Comparison of ENCODE assay signal across 10 cellular contexts in genomic region chr7:114530074-114530611, GRCh38.
DNase-seq lines count a peak whose midpoint lies in the region; ATAC-seq and TF ChIP-seq lines count a peak whose summit lies in the region.
"Had no signal": no experiment of that assay in that cellular context is flagged by ENCODE, and none has a peak within 500 bp of the region (broad histone marks: within the 10 kb centered on the region; RNA-seq: fewer than 3 reads in every experiment).

No MANE protein-coding gene starts in this region.

- H3K4me3 ChIP-seq in astrocyte of the cerebellum (ENCODE audit: low read depth, low read length) (no peak overlapping the region), mesodermal cell (ENCODE audit: extremely low read depth, insufficient read depth, low read length, poor library complexity, severe bottlenecking) (no peak overlapping the region)

- H3K9me3 ChIP-seq in mesodermal cell (ENCODE audit: control insufficient read depth, low read length): no peaks in the 10 kb centered on the region

- DNase-seq in DMS153 (lab: John Stamatoyannopoulos, UW) (peak; percentile 73), NCI-H1436 treated with DMSO at 0.1 percent for 48 hours (lab: John Stamatoyannopoulos, UW) (peak; percentile 33), astrocyte of the cerebellum (ENCODE audit: low read depth) (peak; percentile 20), HuH-7 (ENCODE audit: low spot score) (no peak)
- no peak for DNase-seq in stimulated activated CD4-positive, alpha-beta T cell treated with anti-CD3 and anti-CD28 coated beads, Interleukin-1b, Interleukin-23, amount 100 ng/mL, for 48 hours
- DNase-seq: endodermal cell, immature natural killer cell had no signal

- ATAC-seq in HG03196 (IDR thresholded peaks at IDR 0.05; ENCODE audit: unreplicated experiment) (no peak), HG03378 (IDR thresholded peaks at IDR 0.05; ENCODE audit: unreplicated experiment) (no peak)

- no peak for TF ChIP-seq CTCF in astrocyte of the cerebellum (IDR thresholded peaks at IDR 0.05; ENCODE audit: low read depth, low read length, missing control alignments)

- no peaks in the 10 kb centered on the region for H3K4me1 ChIP-seq in mesodermal cell (ENCODE audit: control insufficient read depth, insufficient read depth, low read length, poor library complexity, severe bottlenecking)

- H3K36me3 ChIP-seq in mesodermal cell (ENCODE audit: control insufficient read depth, insufficient read depth, low read length): no peaks in the 10 kb centered on the region

- WGBS in mesodermal cell (ENCODE audit: insufficient coverage in 2 of 2), 2 experiments: 86 to 94% methylated on average over 1 to 3 of the region's 5 CpGs

- in situ Hi-C loops in astrocyte of the cerebellum (cut with HindIII; ENCODE audit: low sequenced_read_pairs): no loop called here

- peak overlapping the region; percentile 37 for H3K27ac ChIP-seq in mesodermal cell (ENCODE audit: low read depth, low read length, severe bottlenecking)

Comparison
In these comparisons a context has a peak if more than half of its experiments do, and no peak if none do; other contexts are left out.
1. DNase-seq: peak in DMS153 (single experiment), NCI-H1436 treated with DMSO at 0.1 percent for 48 hours (single experiment) and astrocyte of the cerebellum (single experiment); none in stimulated activated CD4-positive, alpha-beta T cell treated with anti-CD3 and anti-CD28 coated beads, Interleukin-1b, Interleukin-23, amount 100 ng/mL, for 48 hours (single experiment) and HuH-7 (single experiment).